ENCODE assay signal across 9 cellular contexts in genomic region chrX:56248492-56248891, GRCh38. TPM values are rescaled to one million over a fixed set of nuclear protein-coding genes. Genes with fewer than 3 reads are reported as not detected.
DNase-seq lines count a peak whose midpoint lies in the region; ATAC-seq, FAIRE-seq and TF ChIP-seq lines count a peak whose summit lies in the region.
"Had no signal": no experiment of that assay in that cellular context is flagged by ENCODE, and none has a peak within 500 bp of the region (broad histone marks: within the 10 kb centered on the region; RNA-seq: fewer than 3 reads in every experiment).

No MANE protein-coding gene starts in this region.

- peaks cover 0 to 22% (median 0%) of the 10 kb centered on the region in 3 donors for H3K36me3 ChIP-seq in esophagus squamous epithelium
- H3K36me3 ChIP-seq in osteoblast (ENCODE audit: insufficient read depth, low read length) = no peaks in the 10 kb centered on the region
- H3K36me3 ChIP-seq: neutrophil had no signal

- H4K20me1 ChIP-seq in osteoblast (ENCODE audit: insufficient read depth, low read length) = no peaks in the 10 kb centered on the region

- TF ChIP-seq CTCF in A549 (IDR thresholded peaks at IDR 0.05) (peak; percentile 62), esophagus squamous epithelium (IDR thresholded peaks at IDR 0.05) (peak; percentile 41 to 64 (median 60)), osteoblast (IDR thresholded peaks at IDR 0.05; ENCODE audit: extremely low read depth, low read depth, low read length) (peak; percentile 70)

- CTCF ChIA-PET in A549 (lab: Yijun Ruan, JAX) = interaction anchor here (0.7 to 2.4 kb wide), 16 partner anchors 9 to 1608 kb away, joined by 3 to 13 read pairs (median 3); partner anchors contain the start of gene MAGEH1

- H3K4me1 ChIP-seq in A549 = no peaks in the 10 kb centered on the region
- no peaks in the 10 kb centered on the region for H3K4me1 ChIP-seq in esophagus squamous epithelium
- no peaks in the 10 kb centered on the region for H3K4me1 ChIP-seq in osteoblast (ENCODE audit: insufficient read depth, low read length)

- intact Hi-C loops in esophagus squamous epithelium (cut with DNase I) (no loop called here), posterior vena cava (cut with DNase I) (no loop called here)

- TF ChIP-seq POLR2A in A549 (IDR thresholded peaks at IDR 0.05; ENCODE audit: low read length) = no peak
- TF ChIP-seq POLR2A in GM12892 (IDR thresholded peaks at IDR 0.05; ENCODE audit: low read depth, low read length) = no peak
- TF ChIP-seq POLR2A in esophagus squamous epithelium (IDR thresholded peaks at IDR 0.05) = no peak

- WGBS in A549 (ENCODE audit: missing lambda C conversion rate) = 1% methylated on average over 5 of the region's 5 CpGs
- WGBS in esophagus squamous epithelium, 2 donors = 5 to 7% methylated on average over 5 of the region's 5 CpGs

- ATAC-seq in A549 (peak; percentile 73 to 82), HG02970 (IDR thresholded peaks at IDR 0.05; ENCODE audit: low FRiP score, unreplicated experiment) (peak; percentile 71)

- TF ChIP-seq EP300 in A549 (IDR thresholded peaks at IDR 0.05) = no peak

- DNase-seq in A549 (ENCODE audit: low read depth in 1 of 2, low spot score in 1 of 2) (peak; percentile 10 to 51), GM12892 (ENCODE audit: insufficient read length) (no peak), NCI-H748 (lab: John Stamatoyannopoulos, UW; ENCODE audit: unreplicated experiment) (peak; percentile 55), esophagus squamous epithelium (lab: John Stamatoyannopoulos, UW) (no peak), osteoblast (ENCODE audit: insufficient read length, low spot score, missing footprints) (no peak), posterior vena cava (ENCODE audit: low spot score) (no peak)
- peak; percentile 59 for DNase-seq in activated CD8-positive, alpha-beta memory T cell treated with anti-CD3 and anti-CD28 coated beads, Interleukin-2, amount 50 U/mL, for 48 hours

- peak; percentile 78 to 80 for TF ChIP-seq RAD21 in A549 (conservative IDR thresholded peaks at IDR 0.05 in 1 of 2, IDR thresholded peaks at IDR 0.05 in 1 of 2)

- peak; percentile 65 for FAIRE-seq in A549 (lab: Jason Lieb, UNC)
- FAIRE-seq in GM12892 (lab: Jason Lieb, UNC) = peak; percentile 93

- no peak overlapping the region for H2AFZ ChIP-seq in osteoblast (ENCODE audit: low read length)

- H3K27ac ChIP-seq in A549 (no peak overlapping the region), esophagus squamous epithelium (no peak overlapping the region), osteoblast (ENCODE audit: low read depth, low read length) (no peak overlapping the region)
- H3K27ac ChIP-seq: neutrophil had no signal

- H3K9me3 ChIP-seq in A549 = no peaks in the 10 kb centered on the region
- H3K9me3 ChIP-seq in esophagus squamous epithelium = no peaks in the 10 kb centered on the region
- H3K9me3 ChIP-seq in osteoblast (ENCODE audit: low read depth, low read length) = no peaks in the 10 kb centered on the region
- H3K9me3 ChIP-seq: neutrophil had no signal

- H3K4me2 ChIP-seq in A549 (no peak overlapping the region), osteoblast (ENCODE audit: insufficient read depth, low read length) (no peak overlapping the region)

- H3K27me3 ChIP-seq in esophagus squamous epithelium (no peaks in the 10 kb centered on the region), osteoblast (ENCODE audit: insufficient read depth, low read length) (no peaks in the 10 kb centered on the region)
- H3K27me3 ChIP-seq: neutrophil had no signal

- no peaks in the 10 kb centered on the region for H3K79me2 ChIP-seq in osteoblast (ENCODE audit: insufficient read depth, low read length)

- H3K4me3 ChIP-seq in A549 (no peak overlapping the region), esophagus squamous epithelium (no peak overlapping the region), osteoblast (ENCODE audit: insufficient read depth, low read length) (no peak overlapping the region)

- POLR2A ChIA-PET in A549 (lab: Yijun Ruan, JAX) = no interaction called here

TF ChIP-seq in A549, 52 proteins besides CTCF, POLR2A, EP300 and RAD21:
- TF ChIP-seq PBX3 (IDR thresholded peaks at IDR 0.05) (no peak), ELK1 (IDR thresholded peaks at IDR 0.05; ENCODE audit: low read depth, low read length) (no peak), ATOH8 (CRISPR knock-in tag; IDR thresholded peaks at IDR 0.05; ENCODE audit: low read depth) (no peak), SMC3 (IDR thresholded peaks at IDR 0.05) (peak; percentile 66), ZC3H11A (IDR thresholded peaks at IDR 0.05) (no peak)

RNA-seq across cellular contexts. Expression of gene KLF8, which starts 16.3 kb away (rescaled TPM):
- polyA plus RNA-seq in A549 (2011; rRNA removed) (0.18 and 0.41 TPM in 2 replicates), A549 (2017; fragmentation: RNase III; extraction: RNeasy Plus Mini Kit Qiagen cat#74134 plus additional on column Dnase treatment) (0.01 to 0.06 TPM in 2 of 3 replicates, not detected in the other)
- polyA plus RNA-seq in A549 (2012; cell fraction: cytosol; rRNA removed) = 0.03 TPM in 2 replicates
- polyA plus RNA-seq in A549 (2012; cell fraction: nucleus; rRNA removed) = 0.04 and 0.22 TPM in 2 replicates
- polyA minus RNA-seq in A549 (2011; rRNA and poly(A)+ RNA removed) = 0.24 and 0.58 TPM in 2 replicates
- polyA plus RNA-seq in GM12892 (2012; ENCODE audit: missing spikeins) = 6.9 TPM
- total RNA-seq in esophagus squamous epithelium (10 to 100 TPM; 20.2 to 38.1 (median 33.4) TPM), osteoblast (1.1 and 1.8 TPM in 2 replicates), posterior vena cava (10 to 100 TPM; 20.5 to 24.5 TPM)

Comparison
In these comparisons a context has a peak if more than half of its experiments do, and no peak if none do; other contexts are left out.
1. DNase-seq: peak in A549 (2 of 2), NCI-H748 (single experiment) and activated CD8-positive, alpha-beta memory T cell treated with anti-CD3 and anti-CD28 coated beads, Interleukin-2, amount 50 U/mL, for 48 hours (single experiment); none in GM12892 (single experiment), esophagus squamous epithelium (single experiment), osteoblast (single experiment) and posterior vena cava (single experiment).
2. Peak in every context shown above with its lines, with median percentiles within 50 percentile points of each other: CTCF ChIP-seq.